ENCODE assay signal across 12 cellular contexts in the genomic region with DNA sequence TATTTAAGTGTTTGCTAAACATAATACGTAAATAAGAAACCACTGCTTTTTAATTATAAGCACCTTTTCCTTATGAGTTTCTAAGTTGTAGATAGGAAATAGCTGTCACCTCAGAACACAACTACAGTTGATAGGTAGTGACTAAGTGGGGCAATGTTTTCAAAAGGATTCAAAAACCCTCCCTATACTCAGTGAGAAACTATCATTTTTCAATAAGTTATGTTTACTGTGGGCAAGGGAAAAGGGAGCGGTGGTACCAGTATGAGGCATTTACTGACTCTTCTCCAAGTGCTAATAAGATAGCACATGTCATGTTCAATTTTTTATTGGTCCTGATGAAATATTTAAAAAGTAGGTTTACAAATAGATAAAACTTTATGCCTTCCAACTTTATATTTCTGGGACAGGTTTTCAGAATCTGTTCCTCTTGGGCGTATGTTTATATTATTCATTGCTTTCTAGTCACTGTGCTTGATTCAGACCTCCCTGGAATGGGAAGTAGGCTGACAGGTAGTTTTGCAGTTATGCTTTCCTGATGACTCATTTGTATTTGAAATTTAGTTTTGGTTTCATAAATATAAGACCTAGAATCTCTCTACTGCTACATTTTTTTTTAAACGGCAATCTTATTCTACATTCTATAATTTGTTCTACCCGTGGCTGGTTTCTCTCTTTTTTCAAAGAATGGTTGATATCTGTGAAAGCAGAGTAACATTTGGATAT.
DNase-seq lines count a peak whose midpoint lies in the region; ATAC-seq and TF ChIP-seq lines count a peak whose summit lies in the region.
"Had no signal": no experiment of that assay in that cellular context is flagged by ENCODE, and none has a peak within 500 bp of the region (broad histone marks: within the 10 kb centered on the region; RNA-seq: fewer than 3 reads in every experiment).

No MANE protein-coding gene starts in this region.

- no peaks in the 10 kb centered on the region for H3K36me3 Mint-ChIP-seq in mesothelial cell of epicardium

- H3K9me3 ChIP-seq in esophagus muscularis mucosa, result no peaks in the 10 kb centered on the region

- H3K27me3 ChIP-seq in esophagus muscularis mucosa, result no peaks in the 10 kb centered on the region

- H3K27ac ChIP-seq in esophagus muscularis mucosa (replicated peaks in 1 of 4), result no peak overlapping the region
- H3K27ac ChIP-seq: coronary artery, HL-60 had no signal

- no peak for TF ChIP-seq EP300 in esophagus muscularis mucosa (IDR thresholded peaks at IDR 0.05)

- WGBS in esophagus muscularis mucosa, result 54% methylated on average over 5 of the region's 5 CpGs

- no peak overlapping the region for H3K27ac Mint-ChIP-seq in mesothelial cell of epicardium

- ATAC-seq in GM19351 (IDR thresholded peaks at IDR 0.05; ENCODE audit: unreplicated experiment) (peak; percentile 96), HG02885 (IDR thresholded peaks at IDR 0.05; ENCODE audit: poor library complexity, unreplicated experiment) (peak; percentile 99)

- H3K4me1 ChIP-seq in esophagus muscularis mucosa, result peaks cover 0 to 14% (median 10%) of the 10 kb centered on the region in 4 donors

- H3K36me3 ChIP-seq in esophagus muscularis mucosa, result no peaks in the 10 kb centered on the region

- intact Hi-C loops in esophagus muscularis mucosa (cut with DNase I), result no loop called here

- no peak overlapping the region for H3K4me3 Mint-ChIP-seq in mesothelial cell of epicardium
- H3K4me3 Mint-ChIP-seq: CD4-positive, CD25-positive, alpha-beta regulatory T cell had no signal

- TF ChIP-seq CTCF in esophagus muscularis mucosa (IDR thresholded peaks at IDR 0.05), result no peak
- no peak for TF ChIP-seq CTCF in mesothelial cell of epicardium (IDR thresholded peaks at IDR 0.05; ENCODE audit: unreplicated experiment)

- H3K9me3 Mint-ChIP-seq in mesothelial cell of epicardium, result no peaks in the 10 kb centered on the region

- no peaks in the 10 kb centered on the region for H3K27me3 Mint-ChIP-seq in mesothelial cell of epicardium (ENCODE audit: low read depth)
- H3K27me3 Mint-ChIP-seq: CD4-positive, CD25-positive, alpha-beta regulatory T cell had no signal

- peak; percentile 7 for DNase-seq in EL
- DNase-seq in NCI-H69 (lab: John Stamatoyannopoulos, UW), result peak; percentile 14
- no peak for DNase-seq in 8988T
- DNase-seq in esophagus muscularis mucosa (ENCODE audit: extremely low spot score), result no peak
- no peak for DNase-seq in NCI-H1105 (lab: John Stamatoyannopoulos, UW)
- DNase-seq in mesothelial cell of epicardium (ENCODE audit: low spot score in 2 of 2, unreplicated experiment in 2 of 2), result no peak
- DNase-seq: stimulated activated CD4-positive, alpha-beta T cell treated with anti-CD3 and anti-CD28 coated beads, Interleukin-15, amount 100 ng/mL, for 24 hours had no signal

- peaks cover 19% of the 10 kb centered on the region for H3K4me1 Mint-ChIP-seq in mesothelial cell of epicardium

- no peak overlapping the region for H3K4me3 ChIP-seq in esophagus muscularis mucosa
- H3K4me3 ChIP-seq: coronary artery had no signal

- no peak for TF ChIP-seq POLR2A in esophagus muscularis mucosa (IDR thresholded peaks at IDR 0.05; ENCODE audit: low read depth)

Comparison
In these comparisons a context has a peak if more than half of its experiments do, and no peak if none do; other contexts are left out.
1. DNase-seq: peak in EL (single experiment) and NCI-H69 (single experiment); none in 8988T (single experiment), esophagus muscularis mucosa (single experiment), NCI-H1105 (single experiment) and mesothelial cell of epicardium (0 of 2).